ENCODE assay signal across 9 cellular contexts in the genomic region with DNA sequence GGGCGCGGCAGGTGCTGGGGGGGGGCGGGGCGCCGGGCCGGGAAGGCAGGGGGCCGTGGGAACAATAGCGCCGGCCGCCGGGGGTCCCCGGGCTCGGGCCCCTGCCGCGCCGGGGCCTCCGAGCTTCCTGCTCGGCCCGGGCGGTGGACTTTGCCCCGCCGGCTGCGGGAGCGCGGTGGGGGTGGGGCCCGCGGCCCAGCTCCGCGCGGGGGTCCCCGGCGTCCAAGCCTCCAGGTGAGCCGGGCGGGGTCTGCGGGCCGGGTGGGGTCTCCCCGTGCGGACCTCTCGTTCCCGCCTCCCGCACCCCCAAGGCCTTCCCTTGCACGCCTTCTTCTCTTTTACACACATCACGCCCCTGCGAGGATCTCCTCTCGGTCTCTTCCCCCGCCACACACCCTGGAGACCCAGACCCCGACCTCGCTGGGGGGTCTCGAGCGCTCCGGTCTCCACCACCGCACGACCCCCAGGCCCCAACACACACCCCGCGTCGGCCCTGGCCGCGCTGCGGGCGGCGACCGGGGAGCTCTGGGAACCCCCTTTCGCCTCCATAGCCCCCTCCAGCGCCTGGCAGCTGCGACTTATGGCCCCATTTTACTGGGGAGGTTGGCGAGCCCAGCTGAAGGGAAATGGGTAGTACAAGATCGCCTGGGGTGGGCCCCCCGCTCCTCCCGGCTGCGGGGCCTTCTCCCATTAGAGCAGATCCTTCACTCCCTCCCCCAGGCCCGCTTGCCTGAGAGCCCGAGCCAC. TPM values are rescaled to one million over a fixed set of nuclear protein-coding genes. Genes with fewer than 3 reads are reported as not detected.
DNase-seq lines count a peak whose midpoint lies in the region; ATAC-seq and TF ChIP-seq lines count a peak whose summit lies in the region.
"Had no signal": no experiment of that assay in that cellular context is flagged by ENCODE, and none has a peak within 500 bp of the region (broad histone marks: within the 10 kb centered on the region; RNA-seq: fewer than 3 reads in every experiment).

No MANE protein-coding gene starts in this region.

- 5% methylated on average over 38 of the region's 72 CpGs for WGBS in suprapubic skin

- H3K4me3 ChIP-seq in suprapubic skin: peak overlapping the region; percentile 56

- peak overlapping the region; percentile 40 for H3K4me3 Mint-ChIP-seq in activated CD8-positive, alpha-beta memory T cell treated with anti-CD3 and anti-CD28 coated beads, Interleukin-2, amount 10 ng/mL, durations not matched to agents 7 days and 5 days
- H3K4me3 Mint-ChIP-seq in immature natural killer cell: peak overlapping the region in 4 of 5 donors; percentile 20 to 68 (median 50)

- no peak for DNase-seq in activated CD8-positive, alpha-beta memory T cell treated with anti-CD3 and anti-CD28 coated beads, Interleukin-2, amount 10 ng/mL, durations not matched to agents 7 days and 5 days
- DNase-seq in activated CD8-positive, alpha-beta memory T cell treated with anti-CD3 and anti-CD28 coated beads, Interleukin-2, amount 50 U/mL, for 48 hours: no peak
- no peak for DNase-seq in immature natural killer cell
- no peak for DNase-seq in suprapubic skin (ENCODE audit: low spot score in 2 of 2)
- no peak for DNase-seq in MV-4-11 (lab: John Stamatoyannopoulos, UW)
- DNase-seq in GM03348 (ENCODE audit: low spot score): no peak
- no peak for DNase-seq in NAMALWA (ENCODE audit: low spot score)
- DNase-seq: T1000 had no signal

- TF ChIP-seq POLR2A in suprapubic skin (IDR thresholded peaks at IDR 0.05): no peak

- ATAC-seq in activated CD8-positive, alpha-beta memory T cell treated with anti-CD3 and anti-CD28 coated beads, Interleukin-2, amount 10 ng/mL, durations not matched to agents 7 days and 5 days: no peak

- no peak for TF ChIP-seq CTCF in VCaP (conservative IDR thresholded peaks at IDR 0.05)
- no peak for TF ChIP-seq CTCF in suprapubic skin (IDR thresholded peaks at IDR 0.05)

- no peaks in the 10 kb centered on the region for H3K9me3 ChIP-seq in suprapubic skin

- H3K36me3 Mint-ChIP-seq in activated CD8-positive, alpha-beta memory T cell treated with anti-CD3 and anti-CD28 coated beads, Interleukin-2, amount 10 ng/mL, durations not matched to agents 7 days and 5 days: no peaks in the 10 kb centered on the region
- H3K36me3 Mint-ChIP-seq in immature natural killer cell: peaks cover 0 to 3% (median 0%) of the 10 kb centered on the region in 3 donors

- peak overlapping the region; percentile 74 for H3K27ac ChIP-seq in VCaP
- peak overlapping the region; percentile 63 for H3K27ac ChIP-seq in suprapubic skin

- H3K27me3 ChIP-seq in suprapubic skin: peaks cover 31% of the 10 kb centered on the region

- no peaks in the 10 kb centered on the region for H3K36me3 ChIP-seq in suprapubic skin

- H3K27me3 Mint-ChIP-seq in activated CD8-positive, alpha-beta memory T cell treated with anti-CD3 and anti-CD28 coated beads, Interleukin-2, amount 10 ng/mL, durations not matched to agents 7 days and 5 days: peaks cover 42% of the 10 kb centered on the region
- H3K27me3 Mint-ChIP-seq in immature natural killer cell (ENCODE audit: low read depth in 3 of 3): peaks cover 7 to 24% (median 20%) of the 10 kb centered on the region in 3 donors

- H3K4me1 ChIP-seq in suprapubic skin: peaks cover 8% of the 10 kb centered on the region

- H3K27ac Mint-ChIP-seq in activated CD8-positive, alpha-beta memory T cell treated with anti-CD3 and anti-CD28 coated beads, Interleukin-2, amount 10 ng/mL, durations not matched to agents 7 days and 5 days: no peak overlapping the region
- H3K27ac Mint-ChIP-seq in immature natural killer cell: no peak overlapping the region

- no peaks in the 10 kb centered on the region for H3K9me3 Mint-ChIP-seq in activated CD8-positive, alpha-beta memory T cell treated with anti-CD3 and anti-CD28 coated beads, Interleukin-2, amount 10 ng/mL, durations not matched to agents 7 days and 5 days (ENCODE audit: low read depth)
- H3K9me3 Mint-ChIP-seq in immature natural killer cell: no peaks in the 10 kb centered on the region

- CTCF ChIA-PET in activated CD8-positive, alpha-beta memory T cell treated with anti-CD3 and anti-CD28 coated beads, Interleukin-2, amount 10 ng/mL, durations not matched to agents 7 days and 5 days (lab: Charles Lee): interaction anchor here (1.0 to 1.3 kb wide), 3 partner anchors 9 to 220 kb away, joined by 3 to 7 read pairs (median 3); no protein-coding TSS in a partner anchor

- no peak for TF ChIP-seq EP300 in suprapubic skin (IDR thresholded peaks at IDR 0.05)

- peaks cover 3% of the 10 kb centered on the region for H3K4me1 Mint-ChIP-seq in activated CD8-positive, alpha-beta memory T cell treated with anti-CD3 and anti-CD28 coated beads, Interleukin-2, amount 10 ng/mL, durations not matched to agents 7 days and 5 days
- H3K4me1 Mint-ChIP-seq in immature natural killer cell: peaks cover 6 to 9% of the 10 kb centered on the region in 2 donors

RNA-seq across cellular contexts. Expression of a gene that starts 0.7 kb away (rescaled TPM):
- total RNA-seq in activated CD8-positive, alpha-beta memory T cell treated with anti-CD3 and anti-CD28 coated beads, Interleukin-2, amount 10 ng/mL, durations not matched to agents 7 days and 5 days: under 1 TPM; 0.15 to 0.30 TPM
- polyA plus RNA-seq in immature natural killer cell: not detected
- 10 to 100 TPM; 60.5 to 82.7 (median 63.9) TPM for total RNA-seq in suprapubic skin

RNA-seq across cellular contexts. Expression of a gene that starts 33.0 kb away (rescaled TPM):
- total RNA-seq in activated CD8-positive, alpha-beta memory T cell treated with anti-CD3 and anti-CD28 coated beads, Interleukin-2, amount 10 ng/mL, durations not matched to agents 7 days and 5 days: 10 to 100 TPM; 43.7 to 51.5 TPM
- polyA plus RNA-seq in immature natural killer cell: 10 to 100 TPM in 2 of 3 donors, 1 to 10 TPM in 1; 5.5 to 13.3 (median 12.4) TPM
- 10 to 100 TPM; 45.1 to 68.2 (median 55.5) TPM for total RNA-seq in suprapubic skin

RNA-seq across cellular contexts. Expression of a gene that starts 33.2 kb away (rescaled TPM):
- total RNA-seq in activated CD8-positive, alpha-beta memory T cell treated with anti-CD3 and anti-CD28 coated beads, Interleukin-2, amount 10 ng/mL, durations not matched to agents 7 days and 5 days: 100 to 1,000 TPM; 132 to 163 TPM
- 100 to 1,000 TPM; 107 to 376 (median 255) TPM for polyA plus RNA-seq in immature natural killer cell
- total RNA-seq in suprapubic skin: 10 to 100 TPM; 11.4 to 17.4 (median 12.6) TPM

RNA-seq across cellular contexts. Expression of a gene that starts 37.2 kb away (rescaled TPM):
- total RNA-seq in activated CD8-positive, alpha-beta memory T cell treated with anti-CD3 and anti-CD28 coated beads, Interleukin-2, amount 10 ng/mL, durations not matched to agents 7 days and 5 days: under 1 TPM; 0.56 to 0.99 TPM
- polyA plus RNA-seq in immature natural killer cell: under 1 TPM in 1 of 3 donors, not detected in 2; 0.58 TPM
- total RNA-seq in suprapubic skin: 1 to 10 TPM; 1.6 to 9.9 (median 1.6) TPM

RNA-seq across cellular contexts. Expression of a gene that starts 40.5 kb away (rescaled TPM):
- 100 to 1,000 TPM; 132 to 158 TPM for total RNA-seq in activated CD8-positive, alpha-beta memory T cell treated with anti-CD3 and anti-CD28 coated beads, Interleukin-2, amount 10 ng/mL, durations not matched to agents 7 days and 5 days
- 100 to 1,000 TPM in 2 of 3 donors, 10 to 100 TPM in 1; 73.7 to 115 (median 100) TPM for polyA plus RNA-seq in immature natural killer cell
- 10 to 100 TPM; 41.2 to 88.7 (median 50.9) TPM for total RNA-seq in suprapubic skin

Comparison
In these comparisons a context has a peak if more than half of its experiments do, and no peak if none do; other contexts are left out.
1. RNA of a gene that starts 0.7 kb away (total RNA-seq): 60.5 to 82.7 TPM in suprapubic skin; 0.15 to 0.30 TPM in activated CD8-positive, alpha-beta memory T cell treated with anti-CD3 and anti-CD28 coated beads, Interleukin-2, amount 10 ng/mL, durations not matched to agents 7 days and 5 days; every median in the first group is over 10 times any median in the second.
2. RNA of a gene that starts 33.2 kb away (total RNA-seq): 132 to 163 TPM in activated CD8-positive, alpha-beta memory T cell treated with anti-CD3 and anti-CD28 coated beads, Interleukin-2, amount 10 ng/mL, durations not matched to agents 7 days and 5 days; 11.4 to 17.4 TPM in suprapubic skin; every median in the first group is over 4 times any median in the second.